In the genomic region with DNA sequence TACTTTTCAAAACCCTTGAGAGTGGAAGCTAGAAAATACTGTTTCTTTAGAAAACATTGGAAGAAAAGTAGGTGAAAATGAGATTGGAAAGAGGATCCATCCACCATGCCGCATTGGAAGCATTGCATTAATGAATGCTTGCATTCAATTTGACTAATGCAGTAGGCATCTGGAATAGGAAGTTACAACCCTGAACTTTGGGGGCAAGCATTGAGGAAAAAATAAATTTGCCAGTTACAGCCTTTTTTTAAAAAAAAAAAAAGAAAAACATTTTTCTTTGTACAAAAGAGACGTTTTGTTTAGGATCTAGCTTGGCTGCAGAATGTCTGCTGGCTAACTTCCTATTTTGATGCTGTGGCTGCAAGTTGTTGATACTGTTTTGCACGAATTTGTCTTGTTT, we compare ENCODE assay signal across 16 cellular contexts.
"Had no signal": no experiment of that assay in that cellular context is flagged by ENCODE, and none has a peak within 500 bp of the region (broad histone marks: within the 10 kb centered on the region; RNA-seq: fewer than 3 reads in every experiment).

No MANE protein-coding gene starts in this region.

- FAIRE-seq: frontal cortex, TTC549 had no signal

- H3K4me3 Mint-ChIP-seq: activated naive CD4-positive, alpha-beta T cell treated with anti-CD3 and anti-CD28 coated beads for 36 hours; activated naive CD8-positive, alpha-beta T cell treated with anti-CD3 and anti-CD28 coated beads, Interleukin-2, amount 50 U/mL, for 24 hours; activated T-helper 17 cell treated with anti-CD3 and anti-CD28 coated beads, Interleukin-2, amount 50 U/mL, for 72 hours; immature natural killer cell; nephron; stimulated activated effector memory CD8-positive, alpha-beta T cell treated with anti-CD3 and anti-CD28 coated beads, Interleukin-12 subunit alpha, Interleukin-12 subunit beta, amount 100 ng/mL, for 72 hours had no signal

- H3K27ac ChIP-seq: cardiac muscle cell, esophagus muscularis mucosa, thoracic aorta, upper lobe of right lung had no signal

- H3K27me3 Mint-ChIP-seq: activated naive CD8-positive, alpha-beta T cell treated with anti-CD3 and anti-CD28 coated beads, Interleukin-2, amount 50 U/mL, for 24 hours; activated T-helper 17 cell treated with anti-CD3 and anti-CD28 coated beads, Interleukin-2, amount 50 U/mL, for 72 hours had no signal

- DNase-seq: activated CD4-positive, alpha-beta T cell treated with anti-CD3 and anti-CD28 coated beads, Interleukin-2, amount 50 U/mL, for 4 hours; activated CD4-positive, CD25-positive, alpha-beta regulatory T cell treated with anti-CD3 and anti-CD28 coated beads, Interleukin-2, amount 50 U/mL, for 72 hours; activated naive CD4-positive, alpha-beta T cell treated with anti-CD3 and anti-CD28 coated beads for 36 hours; activated naive CD8-positive, alpha-beta T cell treated with anti-CD3 and anti-CD28 coated beads, Interleukin-2, amount 50 U/mL, for 24 hours; immature natural killer cell; occipital lobe; T-helper 2 cell; upper lobe of right lung had no signal

- H3K4me3 ChIP-seq: cardiac muscle cell, esophagus muscularis mucosa, thoracic aorta, upper lobe of right lung had no signal

- H3K27ac Mint-ChIP-seq: activated naive CD4-positive, alpha-beta T cell treated with anti-CD3 and anti-CD28 coated beads for 36 hours; activated naive CD8-positive, alpha-beta T cell treated with anti-CD3 and anti-CD28 coated beads, Interleukin-2, amount 50 U/mL, for 24 hours; activated T-helper 17 cell treated with anti-CD3 and anti-CD28 coated beads, Interleukin-2, amount 50 U/mL, for 72 hours; immature natural killer cell; stimulated activated effector memory CD8-positive, alpha-beta T cell treated with anti-CD3 and anti-CD28 coated beads, Interleukin-12 subunit alpha, Interleukin-12 subunit beta, amount 100 ng/mL, for 72 hours had no signal

- H3K36me3 ChIP-seq: cardiac muscle cell, esophagus muscularis mucosa, thoracic aorta, upper lobe of right lung had no signal

- H3K9me3 ChIP-seq: esophagus muscularis mucosa, thoracic aorta, upper lobe of right lung had no signal

- H3K27me3 ChIP-seq: cardiac muscle cell, esophagus muscularis mucosa, upper lobe of right lung had no signal

- ATAC-seq: activated naive CD8-positive, alpha-beta T cell treated with anti-CD3 and anti-CD28 coated beads, Interleukin-2, amount 50 U/mL, for 24 hours; activated T-helper 17 cell treated with anti-CD3 and anti-CD28 coated beads, Interleukin-2, amount 50 U/mL, for 72 hours; stimulated activated effector memory CD8-positive, alpha-beta T cell treated with anti-CD3 and anti-CD28 coated beads, Interleukin-12 subunit alpha, Interleukin-12 subunit beta, amount 100 ng/mL, for 72 hours; upper lobe of right lung had no signal

- H3K9me3 Mint-ChIP-seq: activated naive CD4-positive, alpha-beta T cell treated with anti-CD3 and anti-CD28 coated beads for 36 hours; activated naive CD8-positive, alpha-beta T cell treated with anti-CD3 and anti-CD28 coated beads, Interleukin-2, amount 50 U/mL, for 24 hours; activated T-helper 17 cell treated with anti-CD3 and anti-CD28 coated beads, Interleukin-2, amount 50 U/mL, for 72 hours; immature natural killer cell; nephron; stimulated activated effector memory CD8-positive, alpha-beta T cell treated with anti-CD3 and anti-CD28 coated beads, Interleukin-12 subunit alpha, Interleukin-12 subunit beta, amount 100 ng/mL, for 72 hours had no signal
